In genomic region chr20:51494241-51495110, GRCh38 we compare ENCODE assay signal across 13 cellular contexts. TPM values are rescaled to one million over a fixed set of nuclear protein-coding genes. Genes with fewer than 3 reads are reported as not detected.
DNase-seq lines count a peak whose midpoint lies in the region; ATAC-seq and TF ChIP-seq lines count a peak whose summit lies in the region.
"Had no signal": no experiment of that assay in that cellular context is flagged by ENCODE, and none has a peak within 500 bp of the region (broad histone marks: within the 10 kb centered on the region; RNA-seq: fewer than 3 reads in every experiment).

No MANE protein-coding gene starts in this region.

- H2AK9ac ChIP-seq in IMR-90 (replicated peaks; ENCODE audit: low read depth, low read length, poor library complexity): no peak overlapping the region

- POLR2A ChIA-PET in IMR-90 (lab: Charles Lee; ENCODE audit: unreplicated experiment): no interaction called here

- H2BK15ac ChIP-seq in IMR-90 (ENCODE audit: low read depth, low read length) (no peak overlapping the region), neuronal stem cell (ENCODE audit: low read length) (no peak overlapping the region)

- CTCF ChIA-PET in IMR-90 (lab: Yijun Ruan, JAX): no interaction called here

- H2BK120ac ChIP-seq in IMR-90 (ENCODE audit: low read depth, low read length): no peak overlapping the region
- H2BK120ac ChIP-seq in neuronal stem cell (ENCODE audit: low read depth, low read length): no peak overlapping the region

- in situ Hi-C loops in IMR-90 (cut with MboI; ENCODE audit: low sequenced_read_pairs): no loop called here

- peaks cover 50% of the 10 kb centered on the region for H3K36me3 Mint-ChIP-seq in T-helper 1 cell treated with Interleukin-12 subunit alpha and Interleukin-12 subunit beta and Interleukin-4 antibody, amounts not matched to agents 30 μg/mL and 1 μg/mL, for 36 hours (ENCODE audit: low read depth)

- no peak for TF ChIP-seq CTCF in IMR-90 (conservative IDR thresholded peaks at IDR 0.05; ENCODE audit: low read depth, low read length)

- H3K27ac ChIP-seq in IMR-90 (ENCODE audit: insufficient read depth, low read length) (no peak overlapping the region), neuronal stem cell (replicated peaks; ENCODE audit: low read length) (no peak overlapping the region)
- H3K27ac ChIP-seq: gastrocnemius medialis, KMS-11, SK-N-MC, suprapubic skin had no signal

- no peaks in the 10 kb centered on the region; a peak in 1 of 4 replicates for H3K79me1 ChIP-seq in IMR-90 (ENCODE audit: low read depth in 1 of 2, low read length in 2 of 2)
- no peaks in the 10 kb centered on the region for H3K79me1 ChIP-seq in neuronal stem cell (ENCODE audit: low read depth, low read length)

- H3K9me3 ChIP-seq in IMR-90 (ENCODE audit: control insufficient read depth, insufficient read depth, low read length) (no peaks in the 10 kb centered on the region), neuronal stem cell (replicated peaks in 1 of 2; ENCODE audit: control insufficient read depth in 2 of 2, insufficient read depth in 1 of 2, low read depth in 1 of 2, low read length in 2 of 2) (peaks cover 0 to 4% of the 10 kb centered on the region in 2 donors)
- H3K9me3 ChIP-seq: gastrocnemius medialis, suprapubic skin had no signal

- H4K91ac ChIP-seq in IMR-90 (ENCODE audit: insufficient read depth, low read depth, low read length): no peak overlapping the region
- H4K91ac ChIP-seq in neuronal stem cell (ENCODE audit: low read depth, low read length, poor library complexity): no peak overlapping the region

- peaks cover 89% of the 10 kb centered on the region for H3K4me1 Mint-ChIP-seq in T-helper 1 cell treated with Interleukin-12 subunit alpha and Interleukin-12 subunit beta and Interleukin-4 antibody, amounts not matched to agents 30 μg/mL and 1 μg/mL, for 36 hours (ENCODE audit: low read depth)

- no peaks in the 10 kb centered on the region for H3K36me3 ChIP-seq in IMR-90 (ENCODE audit: control insufficient read depth, insufficient read depth, low read length)
- H3K36me3 ChIP-seq in neuronal stem cell (replicated peaks in 1 of 2; ENCODE audit: control insufficient read depth in 2 of 2, insufficient read depth in 2 of 2, low read length in 2 of 2): no peaks in the 10 kb centered on the region
- H3K36me3 ChIP-seq: gastrocnemius medialis, suprapubic skin had no signal

- H2BK12ac ChIP-seq in neuronal stem cell (ENCODE audit: low read length): peak overlapping the region; percentile 12

- H2BK5ac ChIP-seq in IMR-90 (ENCODE audit: low read depth, low read length, poor library complexity, severe bottlenecking): no peak overlapping the region
- H2BK5ac ChIP-seq in neuronal stem cell (ENCODE audit: low read length): no peak overlapping the region

- H3K4ac ChIP-seq in IMR-90 (ENCODE audit: low read depth, low read length): no peak overlapping the region
- no peak overlapping the region for H3K4ac ChIP-seq in neuronal stem cell (ENCODE audit: low read length)

- H2AFZ ChIP-seq in IMR-90 (replicated peaks; ENCODE audit: low read length, poor library complexity) (no peak overlapping the region), neuronal stem cell (ENCODE audit: low read length) (no peak overlapping the region)

- H3K4me2 ChIP-seq in IMR-90 (ENCODE audit: low read depth, low read length) (no peak overlapping the region), neuronal stem cell (ENCODE audit: insufficient read depth, low read length, poor library complexity, severe bottlenecking) (no peak overlapping the region)
- H3K4me2 ChIP-seq: KMS-11 had no signal

- no peak overlapping the region for H4K5ac ChIP-seq in IMR-90 (ENCODE audit: low read depth, low read length)

- ATAC-seq in IMR-90 (ENCODE audit: low read depth) (no peak), HG02973 (IDR thresholded peaks at IDR 0.05; ENCODE audit: unreplicated experiment) (no peak)
- ATAC-seq: gastrocnemius medialis had no signal

- 87% methylated on average over 8 of the region's 16 CpGs; no CpG with 5 or more reads in 1 of the 2 experiments for WGBS in IMR-90 (ENCODE audit: extremely low coverage in 2 of 2, insufficient read length in 1 of 2), 2 experiments
- WGBS in neuronal stem cell (ENCODE audit: extremely low coverage in 2 of 2, insufficient read length in 2 of 2, insufficient replicate concordance in 1 of 2), 2 donors: no CpG with 5 or more reads among the region's 16 CpGs

- H3K9ac ChIP-seq in IMR-90 (ENCODE audit: low read depth, low read length) (no peak overlapping the region), neuronal stem cell (ENCODE audit: low read depth, low read length, poor library complexity) (no peak overlapping the region)
- H3K9ac ChIP-seq: KMS-11 had no signal

- DNase-seq in IMR-90 (no peak), neuronal stem cell (ENCODE audit: low spot score) (no peak), hippocampal formation (lab: John Stamatoyannopoulos, UW) (no peak), AML-193 (lab: John Stamatoyannopoulos, UW) (no peak)
- DNase-seq in activated naive CD4-positive, alpha-beta T cell treated with anti-CD3 and anti-CD28 coated beads, Interleukin-2, amount 50 U/mL, for 16 hours: peak; percentile 30
- DNase-seq: gastrocnemius medialis, islet precursor cell, NCI-H2081 had no signal

- no peak overlapping the region for H4K8ac ChIP-seq in IMR-90 (ENCODE audit: low read depth in 2 of 2, low read length in 2 of 2)
- no peak overlapping the region for H4K8ac ChIP-seq in neuronal stem cell (ENCODE audit: low read depth, low read length)

- peaks cover 12% of the 10 kb centered on the region for H3K4me1 ChIP-seq in IMR-90 (ENCODE audit: control insufficient read depth, insufficient read depth, low read length)
- H3K4me1 ChIP-seq in neuronal stem cell (ENCODE audit: control insufficient read depth in 2 of 2, insufficient read depth in 1 of 2, low read depth in 1 of 2, low read length in 2 of 2): no peaks in the 10 kb centered on the region

- H2AK5ac ChIP-seq in IMR-90 (ENCODE audit: low read depth, low read length) (no peak overlapping the region), neuronal stem cell (ENCODE audit: low read depth, low read length) (no peak overlapping the region)

- dilution Hi-C loops in IMR-90 (cut with HindIII; ENCODE audit: low sequenced_read_pairs, unreplicated experiment): no loop called here

- no peaks in the 10 kb centered on the region for H4K20me1 ChIP-seq in IMR-90 (ENCODE audit: insufficient read depth, low read length)

- peak overlapping the region; percentile 85 for H3K27ac Mint-ChIP-seq in T-helper 1 cell treated with Interleukin-12 subunit alpha and Interleukin-12 subunit beta and Interleukin-4 antibody, amounts not matched to agents 30 μg/mL and 1 μg/mL, for 36 hours

- peaks cover 8% of the 10 kb centered on the region; the same call in 1 of the 2 replicates for H3K9me1 ChIP-seq in IMR-90 (ENCODE audit: insufficient read depth, low read length)

- 0 out of 2 replicates have a peak overlapping the region, but pooled peaks have one; percentile 4 for H3K14ac ChIP-seq in IMR-90 (replicated peaks; ENCODE audit: low read depth, low read length)
- no peak overlapping the region for H3K14ac ChIP-seq in neuronal stem cell (ENCODE audit: low read length)

- H3K18ac ChIP-seq in IMR-90 (ENCODE audit: low read depth, low read length) (no peak overlapping the region), neuronal stem cell (ENCODE audit: low read length) (no peak overlapping the region)

- no peak for TF ChIP-seq POLR2A in IMR-90 (IDR thresholded peaks at IDR 0.05; ENCODE audit: low read depth, low read length)

- no peak overlapping the region for H2BK20ac ChIP-seq in IMR-90 (ENCODE audit: low read depth, low read length)

- BruUV-seq in IMR-90 (replicated peaks; lab: Mats Ljungman, UMichigan): no TSS peak

- H3K56ac ChIP-seq in IMR-90 (ENCODE audit: extremely low read depth, insufficient read depth, low read length): no peak overlapping the region

- TF ChIP-seq RAD21 in IMR-90 (IDR thresholded peaks at IDR 0.05; ENCODE audit: low read length): no peak

- no peak overlapping the region for H3K23ac ChIP-seq in IMR-90 (ENCODE audit: low read depth, low read length)
- H3K23ac ChIP-seq in neuronal stem cell (ENCODE audit: low read depth, low read length, poor library complexity): no peak overlapping the region

- no peaks in the 10 kb centered on the region for H3K27me3 ChIP-seq in IMR-90 (ENCODE audit: control insufficient read depth, insufficient read depth, low read length)
- no peaks in the 10 kb centered on the region for H3K27me3 ChIP-seq in neuronal stem cell (ENCODE audit: control insufficient read depth in 3 of 3, insufficient read depth in 3 of 3, low read depth in 1 of 3, low read length in 3 of 3)
- H3K27me3 ChIP-seq: gastrocnemius medialis, suprapubic skin had no signal

- intact Hi-C loops in IMR-90 (cut with micrococcal nuclease): no loop called here

- no peaks in the 10 kb centered on the region for H3K9me3 Mint-ChIP-seq in T-helper 1 cell treated with Interleukin-12 subunit alpha and Interleukin-12 subunit beta and Interleukin-4 antibody, amounts not matched to agents 30 μg/mL and 1 μg/mL, for 36 hours

- H3K27me3 Mint-ChIP-seq in T-helper 1 cell treated with Interleukin-12 subunit alpha and Interleukin-12 subunit beta and Interleukin-4 antibody, amounts not matched to agents 30 μg/mL and 1 μg/mL, for 36 hours (ENCODE audit: low read depth): no peaks in the 10 kb centered on the region

- no peak overlapping the region for H3K4me3 ChIP-seq in IMR-90 (ENCODE audit: insufficient read depth, low read depth, low read length)
- H3K4me3 ChIP-seq in neuronal stem cell (ENCODE audit: low read length in 2 of 2): peak overlapping the region in 1 of 2 donors; percentile 63
- H3K4me3 ChIP-seq: gastrocnemius medialis, SK-N-MC, suprapubic skin had no signal

- peak overlapping the region; percentile 78 for H3K4me3 Mint-ChIP-seq in T-helper 1 cell treated with Interleukin-12 subunit alpha and Interleukin-12 subunit beta and Interleukin-4 antibody, amounts not matched to agents 30 μg/mL and 1 μg/mL, for 36 hours

TF ChIP-seq in IMR-90, 13 proteins besides CTCF, POLR2A, EP300 and RAD21:
- TF ChIP-seq CEBPB (IDR thresholded peaks at IDR 0.05; ENCODE audit: low read depth, low read length): no peak
- TF ChIP-seq MXI1 (IDR thresholded peaks at IDR 0.05; ENCODE audit: borderline replicate concordance, low read depth, low read length): no peak
TF ChIP-seq in IMR-90: peak in this region for 0.

RNA-seq across cellular contexts. Expression of gene NFATC2, which starts 48.0 kb away (rescaled TPM):
- 0.18 and 0.28 TPM in 2 replicates for total RNA-seq in IMR-90 (2012; rRNA removed)
- polyA plus RNA-seq in IMR-90 (2012; rRNA removed): 0.38 and 0.44 TPM in 2 replicates
- 0.16 and 0.22 TPM in 2 replicates for polyA plus RNA-seq in IMR-90 (2012; cell fraction: cytosol; rRNA removed)
- polyA plus RNA-seq in IMR-90 (2012; cell fraction: nucleus; rRNA removed; ENCODE audit: low replicate concordance): 0.70 and 0.74 TPM in 2 replicates
- polyA plus RNA-seq in neuronal stem cell (2013, experiment 1 of 2): 0.67 TPM
- polyA plus RNA-seq in neuronal stem cell (2013, experiment 2 of 2): 0.76 TPM
